In the genomic region with DNA sequence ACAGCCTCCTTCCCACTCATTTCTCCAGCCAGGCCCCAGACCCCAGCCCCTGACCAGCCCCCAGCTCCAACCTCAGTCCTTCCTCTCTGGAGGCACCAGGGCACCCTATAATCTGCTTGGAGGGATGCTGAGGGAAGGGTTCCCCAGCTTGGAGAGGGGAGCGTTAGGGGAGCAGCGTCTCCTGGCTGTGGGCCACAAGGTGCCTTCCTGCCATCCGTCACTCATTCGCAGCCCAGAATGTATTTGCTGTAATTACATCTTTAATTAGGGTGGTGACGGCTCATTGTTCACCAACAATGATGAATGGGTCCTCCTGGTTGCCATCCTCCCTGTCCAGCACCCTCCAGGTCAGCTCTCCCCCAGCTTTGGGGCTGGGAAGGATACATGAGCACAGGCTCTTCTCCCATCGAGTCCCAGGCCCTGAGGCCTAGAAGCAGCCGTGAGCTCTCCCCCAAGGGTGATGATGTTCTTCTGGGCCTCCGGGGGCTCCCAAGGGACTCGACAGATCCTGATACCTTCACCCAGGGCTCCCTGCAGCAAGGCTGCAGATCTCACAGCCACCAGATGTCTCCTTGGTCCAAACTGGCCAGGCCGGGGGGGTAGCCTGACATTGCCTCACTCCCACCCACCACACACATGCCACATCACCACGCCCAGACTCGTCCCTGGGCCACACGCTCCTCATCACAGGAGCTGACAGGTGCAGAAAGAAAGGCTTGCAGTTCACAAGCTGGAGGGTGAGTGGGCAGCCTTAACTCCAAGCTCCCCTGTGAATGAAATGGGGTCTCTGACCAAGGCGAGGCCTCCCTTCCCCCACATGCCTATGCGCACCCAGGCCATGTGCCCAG, we compare ENCODE assay signal across 19 cellular contexts. TPM values are rescaled to one million over a fixed set of nuclear protein-coding genes. Genes with fewer than 3 reads are reported as not detected.
DNase-seq lines count a peak whose midpoint lies in the region; ATAC-seq and TF ChIP-seq lines count a peak whose summit lies in the region.
"Had no signal": no experiment of that assay in that cellular context is flagged by ENCODE, and none has a peak within 500 bp of the region (broad histone marks: within the 10 kb centered on the region; RNA-seq: fewer than 3 reads in every experiment).

No MANE protein-coding gene starts in this region.

- H3K4me3 ChIP-seq in BLaER1 treated with 17β-estradiol and CSF1 and Interleukin-3, amounts not matched to agents 10 nM and 100 nM = no peak overlapping the region

- H3K27me3 Mint-ChIP-seq in nephron progenitor cell (ENCODE audit: low read depth, poor library complexity) = peaks cover 22% of the 10 kb centered on the region
- peaks cover 25% of the 10 kb centered on the region for H3K27me3 Mint-ChIP-seq in activated T-helper 1 cell treated with anti-CD3 and anti-CD28 coated beads, Interleukin-12 subunit alpha, Interleukin-12 subunit beta, Interleukin-2, Interleukin-4 antibody, amounts not matched to agents 30 ng/mL and 10 ng/mL and 1 ng/mL, durations not matched to agents 14 hours and 24 hours and 36 hours (ENCODE audit: insufficient read depth)

- intact Hi-C loops in activated T-helper 1 cell treated with anti-CD3 and anti-CD28 coated beads, Interleukin-12 subunit alpha, Interleukin-12 subunit beta, Interleukin-2, Interleukin-4 antibody, amounts not matched to agents 30 ng/mL and 10 ng/mL and 1 ng/mL, durations not matched to agents 14 hours and 24 hours and 36 hours (cut with micrococcal nuclease) = no loop called here

- H3K9ac ChIP-seq in BLaER1 treated with 17β-estradiol and CSF1 and Interleukin-3, amounts not matched to agents 10 nM and 100 nM = 0 out of 22 replicates have a peak overlapping the region, but pooled peaks of 1 of the 11 experiments have one; percentile 9

- H3K27ac ChIP-seq in BLaER1 treated with 17β-estradiol and CSF1 and Interleukin-3, amounts not matched to agents 10 nM and 100 nM = no peak overlapping the region

- TF ChIP-seq CTCF in nephron progenitor cell (IDR thresholded peaks at IDR 0.05) = no peak
- no peak for TF ChIP-seq CTCF in omental fat pad (IDR thresholded peaks at IDR 0.05)

- peaks cover 61% of the 10 kb centered on the region for H3K4me1 Mint-ChIP-seq in nephron progenitor cell
- H3K4me1 Mint-ChIP-seq in activated T-helper 1 cell treated with anti-CD3 and anti-CD28 coated beads, Interleukin-12 subunit alpha, Interleukin-12 subunit beta, Interleukin-2, Interleukin-4 antibody, amounts not matched to agents 30 ng/mL and 10 ng/mL and 1 ng/mL, durations not matched to agents 14 hours and 24 hours and 36 hours (ENCODE audit: low read depth) = peaks cover 15% of the 10 kb centered on the region

- peak; percentile 26 for DNase-seq in NCI-H82 (lab: John Stamatoyannopoulos, UW)
- DNase-seq in NCI-H82 treated with DMSO at 0.1 percent for 48 hours (lab: John Stamatoyannopoulos, UW; ENCODE audit: unreplicated experiment) = no peak
- DNase-seq in NCI-H146 treated with DMSO at 0.1 percent for 48 hours (lab: John Stamatoyannopoulos, UW; ENCODE audit: unreplicated experiment) = peak; percentile 18
- no peak for DNase-seq in nephron progenitor cell
- DNase-seq in activated T-helper 1 cell treated with anti-CD3 and anti-CD28 coated beads, Interleukin-12 subunit alpha, Interleukin-12 subunit beta, Interleukin-2, Interleukin-4 antibody, amounts not matched to agents 30 ng/mL and 10 ng/mL and 1 ng/mL, durations not matched to agents 14 hours and 24 hours and 36 hours (ENCODE audit: low spot score) = no peak
- no peak for DNase-seq in omental fat pad (ENCODE audit: low spot score)
- DNase-seq: activated CD4-positive, CD25-positive, alpha-beta regulatory T cell; activated gamma-delta T cell; amniotic stem cell; DMS 273 treated with DMSO at 0.1 percent for 48 hours; naive thymus-derived CD8-positive, alpha-beta T cell; NCI-H187 treated with DMSO at 0.1 percent for 48 hours; NCI-H226; T-helper 9 cell had no signal

- no peaks in the 10 kb centered on the region for H3K9me3 Mint-ChIP-seq in nephron progenitor cell
- H3K9me3 Mint-ChIP-seq in activated T-helper 1 cell treated with anti-CD3 and anti-CD28 coated beads, Interleukin-12 subunit alpha, Interleukin-12 subunit beta, Interleukin-2, Interleukin-4 antibody, amounts not matched to agents 30 ng/mL and 10 ng/mL and 1 ng/mL, durations not matched to agents 14 hours and 24 hours and 36 hours = no peaks in the 10 kb centered on the region
- H3K9me3 Mint-ChIP-seq: dendritic cell treated with granulocyte-macrophage colony-stimulating factor and Interleukin-4, amounts not matched to agents 40 ng/mL and 50 ng/mL, for 4 days; naive thymus-derived CD8-positive, alpha-beta T cell had no signal

- no peaks in the 10 kb centered on the region for H3K36me3 Mint-ChIP-seq in nephron progenitor cell (ENCODE audit: low read depth)
- no peaks in the 10 kb centered on the region for H3K36me3 Mint-ChIP-seq in activated T-helper 1 cell treated with anti-CD3 and anti-CD28 coated beads, Interleukin-12 subunit alpha, Interleukin-12 subunit beta, Interleukin-2, Interleukin-4 antibody, amounts not matched to agents 30 ng/mL and 10 ng/mL and 1 ng/mL, durations not matched to agents 14 hours and 24 hours and 36 hours (ENCODE audit: low read depth)
- H3K36me3 Mint-ChIP-seq: naive thymus-derived CD8-positive, alpha-beta T cell had no signal

- no peaks in the 10 kb centered on the region; a peak in 2 of 22 replicates for H4K20me1 ChIP-seq in BLaER1 treated with 17β-estradiol and CSF1 and Interleukin-3, amounts not matched to agents 10 nM and 100 nM

- H3K27ac Mint-ChIP-seq in nephron progenitor cell = peak overlapping the region; percentile 64
- H3K27ac Mint-ChIP-seq in activated T-helper 1 cell treated with anti-CD3 and anti-CD28 coated beads, Interleukin-12 subunit alpha, Interleukin-12 subunit beta, Interleukin-2, Interleukin-4 antibody, amounts not matched to agents 30 ng/mL and 10 ng/mL and 1 ng/mL, durations not matched to agents 14 hours and 24 hours and 36 hours = no peak overlapping the region
- H3K27ac Mint-ChIP-seq: dendritic cell treated with granulocyte-macrophage colony-stimulating factor and Interleukin-4, amounts not matched to agents 40 ng/mL and 50 ng/mL, for 4 days had no signal

- H3K9me3 ChIP-seq in BLaER1 treated with 17β-estradiol and CSF1 and Interleukin-3, amounts not matched to agents 10 nM and 100 nM (replicated peaks in 1 of 11) = no peaks in the 10 kb centered on the region

- H3K27me3 ChIP-seq in BLaER1 treated with 17β-estradiol and CSF1 and Interleukin-3, amounts not matched to agents 10 nM and 100 nM = peaks cover 5 to 14% (median 9%) of the 10 kb centered on the region in 11 experiments; a peak in 21 of 22 replicates

- no peaks in the 10 kb centered on the region for H3K36me3 ChIP-seq in BLaER1 treated with 17β-estradiol and CSF1 and Interleukin-3, amounts not matched to agents 10 nM and 100 nM

- ATAC-seq in GM19455 (IDR thresholded peaks at IDR 0.05; ENCODE audit: unreplicated experiment) (no peak), omental fat pad (ENCODE audit: low FRiP score) (no peak)
- ATAC-seq: left lobe of liver; naive thymus-derived CD8-positive, alpha-beta T cell had no signal

- peak overlapping the region in 8 of 11 experiments; percentile 29 to 59 (median 52); a peak in 14 of 22 replicates for H3K4me2 ChIP-seq in BLaER1 treated with 17β-estradiol and CSF1 and Interleukin-3, amounts not matched to agents 10 nM and 100 nM

- peaks cover 25 to 38% (median 33%) of the 10 kb centered on the region in 10 experiments for H3K4me1 ChIP-seq in BLaER1 treated with 17β-estradiol and CSF1 and Interleukin-3, amounts not matched to agents 10 nM and 100 nM

- no peak overlapping the region for H3K4me3 Mint-ChIP-seq in nephron progenitor cell
- H3K4me3 Mint-ChIP-seq in activated T-helper 1 cell treated with anti-CD3 and anti-CD28 coated beads, Interleukin-12 subunit alpha, Interleukin-12 subunit beta, Interleukin-2, Interleukin-4 antibody, amounts not matched to agents 30 ng/mL and 10 ng/mL and 1 ng/mL, durations not matched to agents 14 hours and 24 hours and 36 hours = no peak overlapping the region
- H3K4me3 Mint-ChIP-seq: CD14-positive monocyte; dendritic cell treated with granulocyte-macrophage colony-stimulating factor and Interleukin-4, amounts not matched to agents 40 ng/mL and 50 ng/mL, for 4 days; naive thymus-derived CD8-positive, alpha-beta T cell had no signal

RNA-seq across cellular contexts. Expression of gene POLL, which starts 26.8 kb away (rescaled TPM):
- total RNA-seq in activated T-helper 1 cell treated with anti-CD3 and anti-CD28 coated beads, Interleukin-12 subunit alpha, Interleukin-12 subunit beta, Interleukin-2, Interleukin-4 antibody, amounts not matched to agents 30 ng/mL and 10 ng/mL and 1 ng/mL, durations not matched to agents 14 hours and 24 hours and 36 hours = 32.4 and 33.5 TPM in 2 replicates
- 10 to 100 TPM; 10.8 to 22.0 (median 16.1) TPM for total RNA-seq in omental fat pad

RNA-seq across cellular contexts. Expression of gene DPCD, which starts 26.8 kb away (rescaled TPM):
- 3.6 and 4.8 TPM in 2 replicates for total RNA-seq in activated T-helper 1 cell treated with anti-CD3 and anti-CD28 coated beads, Interleukin-12 subunit alpha, Interleukin-12 subunit beta, Interleukin-2, Interleukin-4 antibody, amounts not matched to agents 30 ng/mL and 10 ng/mL and 1 ng/mL, durations not matched to agents 14 hours and 24 hours and 36 hours
- total RNA-seq in omental fat pad = 10 to 100 TPM in 3 of 4 donors, 1 to 10 TPM in 1; 9.8 to 16.9 (median 13.0) TPM

Comparison
In these comparisons a context has a peak if more than half of its experiments do, and no peak if none do; other contexts are left out.
1. DNase-seq: peak in NCI-H82 (single experiment) and NCI-H146 treated with DMSO at 0.1 percent for 48 hours (single experiment); none in NCI-H82 treated with DMSO at 0.1 percent for 48 hours (single experiment), nephron progenitor cell (single experiment), activated T-helper 1 cell treated with anti-CD3 and anti-CD28 coated beads, Interleukin-12 subunit alpha, Interleukin-12 subunit beta, Interleukin-2, Interleukin-4 antibody, amounts not matched to agents 30 ng/mL and 10 ng/mL and 1 ng/mL, durations not matched to agents 14 hours and 24 hours and 36 hours (single experiment) and omental fat pad (single experiment).